In genomic region chr1:181163662-181164061, GRCh38 we compare ENCODE assay signal across 3 cellular contexts.
A peak's percentile ranks its signal among the peaks of the same experiment; 100 is the strongest.
TF ChIP-seq lines count a peak whose summit lies in the region.

No MANE protein-coding gene starts in this region.

TF ChIP-seq in HepG2, 621 proteins besides CTCF, POLR2A, EP300 and RAD21 (continued from another document):
- no peak for TF ChIP-seq E2F5 (CRISPR knock-in tag; conservative IDR thresholded peaks at IDR 0.05)
- TF ChIP-seq FOSL2 (CRISPR knock-in tag; IDR thresholded peaks at IDR 0.05) = no peak
- peak; percentile 89; the same call in 1 of the 2 replicates for TF ChIP-seq ZFP1 (CRISPR knock-in tag; IDR thresholded peaks at IDR 0.05)

TF ChIP-seq in HEK293, 187 proteins besides CTCF, POLR2A, EP300 and RAD21 (continued from another document and continues in another):
- TF ChIP-seq ZNF580 (tag by site-specific recombination; IDR thresholded peaks at IDR 0.05) (no peak), ZNF398 (tag by site-specific recombination; IDR thresholded peaks at IDR 0.05) (no peak), ZNF26 (tag by site-specific recombination; IDR thresholded peaks at IDR 0.05) (peak; percentile 71; the same call in 1 of the 2 replicates), TSHZ1 (tag by site-specific recombination; IDR thresholded peaks at IDR 0.05; ENCODE audit: borderline replicate concordance) (no peak), ZNF521 (tag by site-specific recombination; IDR thresholded peaks at IDR 0.05) (no peak), ZNF747 (tag by site-specific recombination; IDR thresholded peaks at IDR 0.05) (no peak), PRDM2 (tag by site-specific recombination; IDR thresholded peaks at IDR 0.05; ENCODE audit: borderline replicate concordance) (no peak), PRDM1 (tag by site-specific recombination; IDR thresholded peaks at IDR 0.05) (no peak), SETDB1 (IDR thresholded peaks at IDR 0.05; ENCODE audit: insufficient read length, low read length) (peak; percentile 58)

TF ChIP-seq in K562, 482 proteins besides CTCF, POLR2A, EP300 and RAD21 (continued from another document):
- TF ChIP-seq GABPB1 (CRISPR knock-in tag; IDR thresholded peaks at IDR 0.05) (no peak), ZNF280A (IDR thresholded peaks at IDR 0.05; ENCODE audit: low read depth, partially characterized antibody) (peak; percentile 93), XRCC3 (IDR thresholded peaks at IDR 0.05) (peak; percentile 21; the same call in 1 of the 2 replicates), ARID4B (CRISPR knock-in tag; IDR thresholded peaks at IDR 0.05) (no peak), TRIM28 (IDR thresholded peaks at IDR 0.05) (peak; percentile 92), ZEB2 (IDR thresholded peaks at IDR 0.05) (peak; percentile 54; the same call in 1 of the 2 replicates), ZFP1 (CRISPR knock-in tag; IDR thresholded peaks at IDR 0.05) (peak; percentile 99), MCM2 (IDR thresholded peaks at IDR 0.05; ENCODE audit: low read depth) (no peak)
